In genomic region chr2:230788554-230789175, GRCh38 we compare ENCODE assay signal across 15 cellular contexts.
A peak's percentile ranks its signal among the peaks of the same experiment; 100 is the strongest.
DNase-seq lines count a peak whose midpoint lies in the region; ATAC-seq and TF ChIP-seq lines count a peak whose summit lies in the region.
"Had no signal": no experiment of that assay in that cellular context is flagged by ENCODE, and none has a peak within 500 bp of the region (broad histone marks: within the 10 kb centered on the region; RNA-seq: fewer than 3 reads in every experiment).

No MANE protein-coding gene starts in this region.

- CTCF ChIA-PET in HCT116 (lab: Charles Lee) = no interaction called here

- intact Hi-C loops in HCT116 (cut with micrococcal nuclease) = no loop called here

- peaks cover 8% of the 10 kb centered on the region for H3K79me1 ChIP-seq in mesendoderm (ENCODE audit: low read length)

- no peak overlapping the region for H4K5ac ChIP-seq in mesendoderm (ENCODE audit: low read length)

- no peak overlapping the region for H3K4me2 ChIP-seq in HCT116 (ENCODE audit: low read length)
- no peak overlapping the region for H3K4me2 ChIP-seq in mesendoderm (ENCODE audit: low read length)

- no peak overlapping the region for H3K4me3 Mint-ChIP-seq in activated T-cell treated with anti-CD3 and anti-CD28 coated beads, Interleukin-2, amount 50 U/mL, for 24 hours
- no peak overlapping the region for H3K4me3 Mint-ChIP-seq in activated T-cell treated with anti-CD3 and anti-CD28 coated beads, Interleukin-2, amount 50 U/mL, for 4 hours
- no peak overlapping the region for H3K4me3 Mint-ChIP-seq in CD4-positive, CD25-positive, alpha-beta regulatory T cell
- H3K4me3 Mint-ChIP-seq in activated naive CD8-positive, alpha-beta T cell treated with anti-CD3 and anti-CD28 coated beads, Interleukin-2, amount 50 U/mL, for 24 hours = no peak overlapping the region

- RAD21 ChIA-PET in HCT116 (lab: Charles Lee; ENCODE audit: low non-redundant PET in 1 of 2, low total read pairs in 2 of 2, uncharacterized antibody in 2 of 2, unreplicated experiment in 2 of 2) = no interaction called here

- peaks cover 38% of the 10 kb centered on the region for H3K9me3 Mint-ChIP-seq in activated T-cell treated with anti-CD3 and anti-CD28 coated beads, Interleukin-2, amount 50 U/mL, for 24 hours
- peaks cover 24% of the 10 kb centered on the region for H3K9me3 Mint-ChIP-seq in activated T-cell treated with anti-CD3 and anti-CD28 coated beads, Interleukin-2, amount 50 U/mL, for 4 hours
- H3K9me3 Mint-ChIP-seq in CD4-positive, CD25-positive, alpha-beta regulatory T cell = peaks cover 0 to 17% (median 9%) of the 10 kb centered on the region in 7 donors
- H3K9me3 Mint-ChIP-seq in activated naive CD8-positive, alpha-beta T cell treated with anti-CD3 and anti-CD28 coated beads, Interleukin-2, amount 50 U/mL, for 24 hours = peaks cover 47% of the 10 kb centered on the region

- no peak overlapping the region for H2AK5ac ChIP-seq in mesendoderm (ENCODE audit: low read length)

- peaks cover 15% of the 10 kb centered on the region for H3K4me1 ChIP-seq in CD4-positive, CD25-positive, alpha-beta regulatory T cell (ENCODE audit: control insufficient read depth, insufficient read depth, low read length, poor library complexity, severe bottlenecking)
- H3K4me1 ChIP-seq in HCT116 (ENCODE audit: control insufficient read depth in 1 of 2, insufficient read depth in 2 of 2, low read length in 2 of 2) (peaks cover 13 to 47% of the 10 kb centered on the region in 2 experiments), mesendoderm (ENCODE audit: control insufficient read depth, low read depth, low read length) (peaks cover 3% of the 10 kb centered on the region)
- H3K4me1 ChIP-seq: SJCRH30 had no signal

- POLR2A ChIA-PET in HCT116 (lab: Charles Lee) = no interaction called here

- no peak overlapping the region for H3K56ac ChIP-seq in mesendoderm (ENCODE audit: low read length)

- no peak for DNase-seq in activated T-cell treated with anti-CD3 and anti-CD28 coated beads, Interleukin-2, amount 50 U/mL, for 24 hours
- no peak for DNase-seq in activated T-cell treated with anti-CD3 and anti-CD28 coated beads, Interleukin-2, amount 50 U/mL, for 4 hours
- no peak for DNase-seq in CD4-positive, CD25-positive, alpha-beta regulatory T cell
- DNase-seq in HCT116 (ENCODE audit: low read depth, low spot score) (no peak), COLO829 (ENCODE audit: low spot score) (no peak), mesendoderm (no peak)
- no peak for DNase-seq in activated naive CD8-positive, alpha-beta T cell treated with anti-CD3 and anti-CD28 coated beads, Interleukin-2, amount 50 U/mL, for 24 hours
- DNase-seq: AML-193, H7, NCI-H1436 treated with DMSO at 0.1 percent for 48 hours, NCI-H2081, NCI-H526 treated with DMSO at 0.1 percent for 48 hours, SJCRH30 had no signal

- no peak for TF ChIP-seq RAD21 in HCT116 (IDR thresholded peaks at IDR 0.05; ENCODE audit: low read depth)

- peaks cover 21% of the 10 kb centered on the region for H3K36me3 Mint-ChIP-seq in activated T-cell treated with anti-CD3 and anti-CD28 coated beads, Interleukin-2, amount 50 U/mL, for 24 hours (ENCODE audit: low read depth)
- peaks cover 75% of the 10 kb centered on the region for H3K36me3 Mint-ChIP-seq in activated T-cell treated with anti-CD3 and anti-CD28 coated beads, Interleukin-2, amount 50 U/mL, for 4 hours (ENCODE audit: insufficient read depth)
- peaks cover 71% of the 10 kb centered on the region for H3K36me3 Mint-ChIP-seq in CD4-positive, CD25-positive, alpha-beta regulatory T cell
- peaks cover 89% of the 10 kb centered on the region for H3K36me3 Mint-ChIP-seq in activated naive CD8-positive, alpha-beta T cell treated with anti-CD3 and anti-CD28 coated beads, Interleukin-2, amount 50 U/mL, for 24 hours (ENCODE audit: low read depth)

- no peaks in the 10 kb centered on the region for H4K20me1 ChIP-seq in HCT116 (ENCODE audit: insufficient read depth)

- peaks cover 78% of the 10 kb centered on the region for H3K4me1 Mint-ChIP-seq in activated T-cell treated with anti-CD3 and anti-CD28 coated beads, Interleukin-2, amount 50 U/mL, for 24 hours (ENCODE audit: low read depth)
- peaks cover 58% of the 10 kb centered on the region for H3K4me1 Mint-ChIP-seq in activated T-cell treated with anti-CD3 and anti-CD28 coated beads, Interleukin-2, amount 50 U/mL, for 4 hours (ENCODE audit: low read depth)
- H3K4me1 Mint-ChIP-seq in CD4-positive, CD25-positive, alpha-beta regulatory T cell = peaks cover 39 to 71% (median 44%) of the 10 kb centered on the region in 4 donors
- H3K4me1 Mint-ChIP-seq in activated naive CD8-positive, alpha-beta T cell treated with anti-CD3 and anti-CD28 coated beads, Interleukin-2, amount 50 U/mL, for 24 hours = peaks cover 67% of the 10 kb centered on the region

- no peak for ATAC-seq in activated T-cell treated with anti-CD3 and anti-CD28 coated beads, Interleukin-2, amount 50 U/mL, for 4 hours
- ATAC-seq in CD4-positive, CD25-positive, alpha-beta regulatory T cell (ENCODE audit: low read depth in 2 of 2) = no peak
- ATAC-seq in HCT116 = no peak
- no peak for ATAC-seq in activated naive CD8-positive, alpha-beta T cell treated with anti-CD3 and anti-CD28 coated beads, Interleukin-2, amount 50 U/mL, for 24 hours
- no peak for ATAC-seq in GM21423 (IDR thresholded peaks at IDR 0.05; ENCODE audit: unreplicated experiment)

- no peak overlapping the region for H2BK15ac ChIP-seq in mesendoderm (replicated peaks; ENCODE audit: low read depth)

- H3K27ac ChIP-seq in CD4-positive, CD25-positive, alpha-beta regulatory T cell (ENCODE audit: insufficient read depth, low read length, poor library complexity, severe bottlenecking) = no peak overlapping the region
- H3K27ac ChIP-seq in HCT116 (ENCODE audit: low read depth, low read length) (no peak overlapping the region), mesendoderm (ENCODE audit: low read depth, low read length) (no peak overlapping the region)
- H3K27ac ChIP-seq: RWPE1, SJCRH30 had no signal

- no peak for TF ChIP-seq POLR2A in HCT116 (IDR thresholded peaks at IDR 0.05; ENCODE audit: borderline replicate concordance, extremely low read depth, insufficient read depth, insufficient read length)

- no peak overlapping the region for H4K8ac ChIP-seq in mesendoderm (ENCODE audit: low read depth, low read length)

- H3K23ac ChIP-seq in mesendoderm (ENCODE audit: low read length) = no peak overlapping the region

- H3K36me3 ChIP-seq in CD4-positive, CD25-positive, alpha-beta regulatory T cell (ENCODE audit: control insufficient read depth, insufficient read depth, low read length) = peaks cover 69% of the 10 kb centered on the region
- H3K36me3 ChIP-seq in HCT116 (ENCODE audit: control insufficient read depth in 1 of 2, insufficient read depth in 2 of 2, low read length in 2 of 2) = peaks cover 4 to 75% of the 10 kb centered on the region in 2 experiments
- H3K36me3 ChIP-seq in mesendoderm (ENCODE audit: control insufficient read depth, insufficient read depth, low read length) = no peaks in the 10 kb centered on the region

- no peak overlapping the region for H3K4me3 ChIP-seq in CD4-positive, CD25-positive, alpha-beta regulatory T cell (ENCODE audit: low read depth, low read length)
- no peak overlapping the region for H3K4me3 ChIP-seq in HCT116 (replicated peaks in 1 of 2; ENCODE audit: low read depth in 1 of 2, low read length in 2 of 2)
- no peak overlapping the region for H3K4me3 ChIP-seq in mesendoderm (ENCODE audit: low read length)
- H3K4me3 ChIP-seq: SJCRH30 had no signal

- no peak for TF ChIP-seq CTCF in HCT116 (IDR thresholded peaks at IDR 0.05 in 2 of 3, conservative IDR thresholded peaks at IDR 0.05 in 1 of 3; ENCODE audit: borderline replicate concordance in 1 of 3, insufficient read depth in 1 of 3, low read depth in 2 of 3, low read length in 2 of 3)

- peaks cover 18 to 20% of the 10 kb centered on the region in 2 experiments for H3K9me3 ChIP-seq in CD4-positive, CD25-positive, alpha-beta regulatory T cell (ENCODE audit: control insufficient read depth in 2 of 2, low read length in 2 of 2)
- peaks cover 7 to 24% of the 10 kb centered on the region in 2 experiments; a peak in 1 of 4 replicates for H3K9me3 ChIP-seq in HCT116 (ENCODE audit: control insufficient read depth in 1 of 2, insufficient read depth in 1 of 2, low read depth in 1 of 2, low read length in 2 of 2)

- H3K9me2 ChIP-seq in HCT116 (ENCODE audit: insufficient read depth) = no peaks in the 10 kb centered on the region

- H2AFZ ChIP-seq in HCT116 (ENCODE audit: low read depth, low read length, poor library complexity, severe bottlenecking) = no peak overlapping the region

- H3K4ac ChIP-seq in mesendoderm (ENCODE audit: low read depth, low read length) = no peak overlapping the region

- H3K9ac ChIP-seq in HCT116 (ENCODE audit: low read length) = no peak overlapping the region
- no peak overlapping the region for H3K9ac ChIP-seq in mesendoderm (ENCODE audit: low read length)

- H3K27me3 Mint-ChIP-seq in activated T-cell treated with anti-CD3 and anti-CD28 coated beads, Interleukin-2, amount 50 U/mL, for 24 hours = no peaks in the 10 kb centered on the region
- H3K27me3 Mint-ChIP-seq in activated T-cell treated with anti-CD3 and anti-CD28 coated beads, Interleukin-2, amount 50 U/mL, for 4 hours (ENCODE audit: low read depth) = no peaks in the 10 kb centered on the region
- no peaks in the 10 kb centered on the region for H3K27me3 Mint-ChIP-seq in CD4-positive, CD25-positive, alpha-beta regulatory T cell
- H3K27me3 Mint-ChIP-seq in activated naive CD8-positive, alpha-beta T cell treated with anti-CD3 and anti-CD28 coated beads, Interleukin-2, amount 50 U/mL, for 24 hours = no peaks in the 10 kb centered on the region

- H3K27ac Mint-ChIP-seq in activated T-cell treated with anti-CD3 and anti-CD28 coated beads, Interleukin-2, amount 50 U/mL, for 24 hours = peak overlapping the region; percentile 76
- peak overlapping the region in 2 of 3 donors; percentile 54 to 86 for H3K27ac Mint-ChIP-seq in CD4-positive, CD25-positive, alpha-beta regulatory T cell
- peak overlapping the region; percentile 7 for H3K27ac Mint-ChIP-seq in activated naive CD8-positive, alpha-beta T cell treated with anti-CD3 and anti-CD28 coated beads, Interleukin-2, amount 50 U/mL, for 24 hours

- no peak overlapping the region for H2BK120ac ChIP-seq in mesendoderm (ENCODE audit: low read depth, low read length)

- no peak overlapping the region for H2BK5ac ChIP-seq in mesendoderm (ENCODE audit: low read length)

- no peak overlapping the region for H3K18ac ChIP-seq in mesendoderm (ENCODE audit: low read length)

- no CpG with 5 or more reads among the region's 3 CpGs for WGBS in mesendoderm (ENCODE audit: extremely low coverage, insufficient coverage, low lambda C conversion rate)

- no TSS peak for BruUV-seq in HCT116 (replicated peaks; lab: Mats Ljungman, UMichigan)

- H3K27me3 ChIP-seq in CD4-positive, CD25-positive, alpha-beta regulatory T cell (ENCODE audit: control insufficient read depth, insufficient read depth, low read length) = no peaks in the 10 kb centered on the region
- H3K27me3 ChIP-seq in HCT116 (ENCODE audit: insufficient read depth, low read length) (no peaks in the 10 kb centered on the region), mesendoderm (ENCODE audit: insufficient read depth, low read length, poor library complexity) (no peaks in the 10 kb centered on the region)
- H3K27me3 ChIP-seq: SJCRH30 had no signal

- peaks cover 69% of the 10 kb centered on the region for H3K79me2 ChIP-seq in HCT116 (ENCODE audit: insufficient read depth, low read length)
- H3K79me2 ChIP-seq in mesendoderm (ENCODE audit: control insufficient read depth, insufficient read depth, low read length) = no peaks in the 10 kb centered on the region

TF ChIP-seq in HCT116, 20 proteins besides CTCF, POLR2A, EP300 and RAD21 (continues in another document):
- no peak for TF ChIP-seq ZFX (IDR thresholded peaks at IDR 0.05)

Comparison
In these comparisons a context has a peak if more than half of its experiments do, and no peak if none do; other contexts are left out.
1. H3K27ac Mint-ChIP-seq: peak in every context shown above with its lines; median percentile 76 in activated T-cell treated with anti-CD3 and anti-CD28 coated beads, Interleukin-2, amount 50 U/mL, for 24 hours; 70 in CD4-positive, CD25-positive, alpha-beta regulatory T cell; 7 in activated naive CD8-positive, alpha-beta T cell treated with anti-CD3 and anti-CD28 coated beads, Interleukin-2, amount 50 U/mL, for 24 hours.